Comparison of ENCODE assay signal across 10 cellular contexts in the genomic region with DNA sequence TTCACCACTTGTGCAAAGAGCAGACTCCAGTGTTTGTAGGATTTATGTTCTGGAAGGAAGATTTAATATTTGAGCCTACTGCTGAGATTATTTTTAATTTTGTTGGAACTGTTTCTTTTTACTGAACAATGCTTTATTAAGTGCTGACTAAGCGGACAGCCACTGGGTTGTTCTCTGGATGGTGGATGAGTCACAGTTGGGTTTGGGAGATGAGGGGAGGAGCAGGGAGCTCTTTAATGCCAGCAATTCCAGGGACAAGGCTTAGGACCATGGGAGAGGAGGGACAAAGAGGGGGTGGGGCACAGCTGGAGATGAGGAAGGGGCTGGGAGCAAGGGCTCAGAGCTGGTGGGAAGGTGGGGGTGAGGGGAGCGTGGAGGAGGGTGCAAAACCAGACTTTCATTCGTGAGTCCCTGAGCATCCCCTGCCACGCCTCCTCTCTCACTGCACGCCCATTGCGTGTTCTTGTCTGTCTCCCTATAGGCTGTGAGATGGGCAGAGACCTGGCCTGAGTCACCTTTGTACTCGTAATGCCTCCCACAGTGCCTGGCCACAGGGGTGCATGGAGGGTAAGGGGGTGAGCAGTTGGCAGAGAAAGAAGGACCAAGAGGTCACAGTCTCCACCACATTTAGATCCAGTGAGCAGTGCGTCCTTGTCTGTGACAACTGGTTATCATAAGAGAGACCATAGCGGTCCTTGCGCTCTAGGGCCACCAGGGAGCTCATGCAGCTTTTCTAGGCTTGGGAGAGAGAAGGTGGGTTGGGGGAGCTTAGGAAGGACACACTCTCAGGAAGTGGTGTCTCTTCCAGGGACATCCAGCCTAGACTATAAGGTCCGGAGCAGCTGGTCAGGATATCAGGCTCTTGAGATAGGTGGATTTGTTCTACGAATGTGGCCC. TPM values are rescaled to one million over a fixed set of nuclear protein-coding genes. Genes with fewer than 3 reads are reported as not detected.
A peak's percentile ranks its signal among the peaks of the same experiment; 100 is the strongest.
DNase-seq lines count a peak whose midpoint lies in the region; ATAC-seq, FAIRE-seq and TF ChIP-seq lines count a peak whose summit lies in the region.
"Had no signal": no experiment of that assay in that cellular context is flagged by ENCODE, and none has a peak within 500 bp of the region (broad histone marks: within the 10 kb centered on the region; RNA-seq: fewer than 3 reads in every experiment).

No MANE protein-coding gene starts in this region.

- H3K79me2 ChIP-seq in neural cell (replicated peaks; ENCODE audit: insufficient read depth, low read length): no peaks in the 10 kb centered on the region

- no peak for FAIRE-seq in frontal cortex (lab: Jason Lieb, UNC)

- H3K4me2 ChIP-seq in neural cell (ENCODE audit: low read length): peak overlapping the region; percentile 28

- no peaks in the 10 kb centered on the region for H3K9me2 ChIP-seq in neural cell (ENCODE audit: insufficient read depth, low read length)

- no peak overlapping the region for H3K4me3 ChIP-seq in AG09309 (ENCODE audit: control insufficient read depth, low read depth, low read length)
- H3K4me3 ChIP-seq in neural cell (ENCODE audit: low read length): peak overlapping the region; percentile 43

- H3F3A ChIP-seq in neural cell (ENCODE audit: insufficient read depth, low read length, poor library complexity, severe bottlenecking): no peaks in the 10 kb centered on the region

- H3K36me3 ChIP-seq in neural cell (ENCODE audit: insufficient read depth, low read length): no peaks in the 10 kb centered on the region

- TF ChIP-seq RAD21 in neural cell (conservative IDR thresholded peaks at IDR 0.05): no peak

- no peaks in the 10 kb centered on the region for H3K27me3 ChIP-seq in neural cell (ENCODE audit: insufficient read depth, low read depth, low read length)

- H3K9ac ChIP-seq in neural cell (ENCODE audit: low read length): no peak overlapping the region

- H2AFZ ChIP-seq in neural cell (ENCODE audit: low read depth, low read length): no peak overlapping the region

- TF ChIP-seq CTCF in AG09309 (IDR thresholded peaks at IDR 0.05; ENCODE audit: control insufficient read depth, insufficient read depth, low read depth, low read length, missing control alignments): no peak
- no peak for TF ChIP-seq CTCF in neural cell (IDR thresholded peaks at IDR 0.05; ENCODE audit: poor library complexity, severe bottlenecking)

- H3K9me3 ChIP-seq in neural cell (ENCODE audit: low read length): no peaks in the 10 kb centered on the region

- TF ChIP-seq EP300 in neural cell (conservative IDR thresholded peaks at IDR 0.05; ENCODE audit: poor library complexity, severe bottlenecking): no peak

- no peaks in the 10 kb centered on the region for H4K20me1 ChIP-seq in neural cell (ENCODE audit: insufficient read depth)

- ATAC-seq in esophagus mucosa (peak; percentile 65), HG02798 (IDR thresholded peaks at IDR 0.05; ENCODE audit: poor library complexity, unreplicated experiment) (no peak)

- DNase-seq in AG09309 (ENCODE audit: low read depth) (peak; percentile 56), NCI-H226 (peak; percentile 72), T-helper 1 cell (no peak), DMS153 (lab: John Stamatoyannopoulos, UW) (no peak), frontal cortex (ENCODE audit: low spot score in 2 of 2) (no peak)
- DNase-seq: activated CD4-positive, alpha-beta T cell treated with anti-CD3 and anti-CD28 coated beads, Interleukin-2, amount 10 ng/mL, durations not matched to agents 24 days and 14 days; naive B cell had no signal

- peak overlapping the region; percentile 43 for H3K27ac ChIP-seq in neural cell (ENCODE audit: low read length)

TF ChIP-seq in neural cell, 6 proteins besides CTCF, POLR2A, EP300 and RAD21:
- no peak for TF ChIP-seq SMC3 (conservative IDR thresholded peaks at IDR 0.05; ENCODE audit: poor library complexity)
- TF ChIP-seq, protein P1, sequence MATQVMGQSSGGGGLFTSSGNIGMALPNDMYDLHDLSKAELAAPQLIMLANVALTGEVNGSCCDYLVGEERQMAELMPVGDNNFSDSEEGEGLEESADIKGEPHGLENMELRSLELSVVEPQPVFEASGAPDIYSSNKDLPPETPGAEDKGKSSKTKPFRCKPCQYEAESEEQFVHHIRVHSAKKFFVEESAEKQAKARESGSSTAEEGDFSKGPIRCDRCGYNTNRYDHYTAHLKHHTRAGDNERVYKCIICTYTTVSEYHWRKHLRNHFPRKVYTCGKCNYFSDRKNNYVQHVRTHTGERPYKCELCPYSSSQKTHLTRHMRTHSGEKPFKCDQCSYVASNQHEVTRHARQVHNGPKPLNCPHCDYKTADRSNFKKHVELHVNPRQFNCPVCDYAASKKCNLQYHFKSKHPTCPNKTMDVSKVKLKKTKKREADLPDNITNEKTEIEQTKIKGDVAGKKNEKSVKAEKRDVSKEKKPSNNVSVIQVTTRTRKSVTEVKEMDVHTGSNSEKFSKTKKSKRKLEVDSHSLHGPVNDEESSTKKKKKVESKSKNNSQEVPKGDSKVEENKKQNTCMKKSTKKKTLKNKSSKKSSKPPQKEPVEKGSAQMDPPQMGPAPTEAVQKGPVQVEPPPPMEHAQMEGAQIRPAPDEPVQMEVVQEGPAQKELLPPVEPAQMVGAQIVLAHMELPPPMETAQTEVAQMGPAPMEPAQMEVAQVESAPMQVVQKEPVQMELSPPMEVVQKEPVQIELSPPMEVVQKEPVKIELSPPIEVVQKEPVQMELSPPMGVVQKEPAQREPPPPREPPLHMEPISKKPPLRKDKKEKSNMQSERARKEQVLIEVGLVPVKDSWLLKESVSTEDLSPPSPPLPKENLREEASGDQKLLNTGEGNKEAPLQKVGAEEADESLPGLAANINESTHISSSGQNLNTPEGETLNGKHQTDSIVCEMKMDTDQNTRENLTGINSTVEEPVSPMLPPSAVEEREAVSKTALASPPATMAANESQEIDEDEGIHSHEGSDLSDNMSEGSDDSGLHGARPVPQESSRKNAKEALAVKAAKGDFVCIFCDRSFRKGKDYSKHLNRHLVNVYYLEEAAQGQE (IDR thresholded peaks at IDR 0.05; ENCODE audit: borderline replicate concordance): no peak
- no peak for TF ChIP-seq EZH2 (IDR thresholded peaks at IDR 0.05; ENCODE audit: borderline replicate concordance, insufficient read depth, low read length, poor library complexity, severe bottlenecking)
- no peak for TF ChIP-seq POLR2AphosphoS5 (IDR thresholded peaks at IDR 0.05)
- TF ChIP-seq MXI1 (conservative IDR thresholded peaks at IDR 0.05; ENCODE audit: poor library complexity, severe bottlenecking): no peak
- no peak for TF ChIP-seq TAF1 (IDR thresholded peaks at IDR 0.05; ENCODE audit: low read depth)

RNA-seq across cellular contexts. Expression of gene SLC4A3, which starts 18.4 kb away (rescaled TPM):
- 3.0 TPM for total RNA-seq in esophagus mucosa
- 18.7 and 25.3 TPM in 2 replicates for polyA plus RNA-seq in neural cell
- 24.1 and 25.9 TPM in 2 replicates for polyA minus RNA-seq in neural cell
- 31.8 TPM for total RNA-seq in frontal cortex

RNA-seq across cellular contexts. Expression of gene STK11IP, which starts 48.2 kb away (rescaled TPM):
- total RNA-seq in esophagus mucosa: 17.3 TPM
- polyA plus RNA-seq in neural cell: 54.9 and 55.0 TPM in 2 replicates
- 19.0 and 22.7 TPM in 2 replicates for polyA minus RNA-seq in neural cell
- total RNA-seq in frontal cortex: 13.0 TPM

Comparison
In these comparisons a context has a peak if more than half of its experiments do, and no peak if none do; other contexts are left out.
1. DNase-seq: peak in AG09309 (single experiment) and NCI-H226 (single experiment); none in T-helper 1 cell (0 of 5), DMS153 (single experiment) and frontal cortex (0 of 2).